30 cellular contexts compared by ENCODE assay signal in genomic region chr6:168242111-168242510, GRCh38.
"Had no signal": no experiment of that assay in that cellular context is flagged by ENCODE, and none has a peak within 500 bp of the region (broad histone marks: within the 10 kb centered on the region; RNA-seq: fewer than 3 reads in every experiment).

No MANE protein-coding gene starts in this region.

- FAIRE-seq: endometrium, endothelial cell of umbilical vein, frontal cortex had no signal

- H3K27ac ChIP-seq: ascending aorta, breast epithelium, cardiac muscle cell, colonic mucosa, epithelial cell of prostate had no signal

- H3K27me3 Mint-ChIP-seq: activated CD4-positive, alpha-beta T cell treated with anti-CD3 and anti-CD28 coated beads, Interleukin-2, amount 10 ng/mL, durations not matched to agents 7 days and 5 days; activated naive CD4-positive, alpha-beta T cell treated with anti-CD3 and anti-CD28 coated beads, Interleukin-2, amount 10 ng/mL, durations not matched to agents 7 days and 5 days; activated naive CD8-positive, alpha-beta T cell treated with anti-CD3 and anti-CD28 coated beads, Interleukin-2, amount 10 ng/mL, durations not matched to agents 7 days and 5 days had no signal

- H3K27me3 ChIP-seq: ascending aorta, breast epithelium, cardiac muscle cell, colonic mucosa had no signal

- H3K4me3 Mint-ChIP-seq: activated CD4-positive, alpha-beta memory T cell treated with anti-CD3 and anti-CD28 coated beads, Interleukin-2, amount 10 ng/mL, durations not matched to agents 7 days and 5 days; activated CD4-positive, alpha-beta T cell treated with anti-CD3 and anti-CD28 coated beads, Interleukin-2, amount 10 ng/mL, durations not matched to agents 7 days and 5 days; activated naive CD4-positive, alpha-beta T cell treated with anti-CD3 and anti-CD28 coated beads, Interleukin-2, amount 10 ng/mL, durations not matched to agents 7 days and 5 days; activated naive CD8-positive, alpha-beta T cell treated with anti-CD3 and anti-CD28 coated beads, Interleukin-2, amount 10 ng/mL, durations not matched to agents 7 days and 5 days; activated T-cell treated with anti-CD3 and anti-CD28 coated beads, Interleukin-2, amount 50 U/mL, for 24 hours; activated T-cell treated with anti-CD3 and anti-CD28 coated beads, Interleukin-2, amount 50 U/mL, for 72 hours; brain had no signal

- H3K4me3 ChIP-seq: ascending aorta, breast epithelium, cardiac muscle cell, colonic mucosa had no signal

- ATAC-seq: activated naive CD4-positive, alpha-beta T cell treated with anti-CD3 and anti-CD28 coated beads, Interleukin-2, amount 50 U/mL, for 72 hours; activated T-cell treated with anti-CD3 and anti-CD28 coated beads, Interleukin-2, amount 50 U/mL, for 72 hours had no signal

- H3K4me1 ChIP-seq: ascending aorta, breast epithelium had no signal

- H3K9me3 Mint-ChIP-seq: activated CD4-positive, alpha-beta memory T cell treated with anti-CD3 and anti-CD28 coated beads, Interleukin-2, amount 10 ng/mL, durations not matched to agents 7 days and 5 days; activated CD4-positive, alpha-beta T cell treated with anti-CD3 and anti-CD28 coated beads, Interleukin-2, amount 10 ng/mL, durations not matched to agents 7 days and 5 days; activated naive CD4-positive, alpha-beta T cell treated with anti-CD3 and anti-CD28 coated beads, Interleukin-2, amount 10 ng/mL, durations not matched to agents 7 days and 5 days; activated naive CD4-positive, alpha-beta T cell treated with anti-CD3 and anti-CD28 coated beads, Interleukin-2, amount 50 U/mL, for 72 hours; activated naive CD8-positive, alpha-beta T cell treated with anti-CD3 and anti-CD28 coated beads, Interleukin-2, amount 10 ng/mL, durations not matched to agents 7 days and 5 days; activated T-cell treated with anti-CD3 and anti-CD28 coated beads, Interleukin-2, amount 50 U/mL, for 24 hours; activated T-cell treated with anti-CD3 and anti-CD28 coated beads, Interleukin-2, amount 50 U/mL, for 72 hours had no signal

- DNase-seq: activated CD4-positive, alpha-beta memory T cell treated with anti-CD3 and anti-CD28 coated beads, Interleukin-2, amount 10 ng/mL, durations not matched to agents 7 days and 5 days; activated CD4-positive, alpha-beta T cell treated with anti-CD3 and anti-CD28 coated beads for 1 hour; activated CD4-positive, alpha-beta T cell treated with anti-CD3 and anti-CD28 coated beads for 4 hours; activated CD4-positive, alpha-beta T cell treated with anti-CD3 and anti-CD28 coated beads, Interleukin-2, amount 10 ng/mL, durations not matched to agents 7 days and 5 days; activated CD4-positive, alpha-beta T cell treated with anti-CD3 and anti-CD28 coated beads, Interleukin-2, amount 50 U/mL, for 4 hours; activated CD4-positive, CD25-positive, alpha-beta regulatory T cell; activated CD8-positive, alpha-beta memory T cell treated with anti-CD3 and anti-CD28 coated beads, Interleukin-2, amount 50 U/mL, for 48 hours; activated gamma-delta T cell; activated naive CD4-positive, alpha-beta T cell; activated naive CD4-positive, alpha-beta T cell treated with anti-CD3 and anti-CD28 coated beads, Interleukin-2, amount 10 ng/mL, durations not matched to agents 7 days and 5 days; activated naive CD8-positive, alpha-beta T cell treated with anti-CD3 and anti-CD28 coated beads, Interleukin-2, amount 10 ng/mL, durations not matched to agents 7 days and 5 days; activated T-cell treated with anti-CD3 and anti-CD28 coated beads for 4 hours; activated T-cell treated with anti-CD3 and anti-CD28 coated beads, Interleukin-2, amount 50 U/mL, for 24 hours; activated T-cell treated with anti-CD3 and anti-CD28 coated beads, Interleukin-2, amount 50 U/mL, for 72 hours; central memory CD4-positive, alpha-beta T cell; cerebellar nuclear complex; colonic mucosa; effector CD8-positive, alpha-beta T cell; foreskin fibroblast; glutamatergic neuron; T-helper 2 cell had no signal

- H3K36me3 ChIP-seq: ascending aorta, breast epithelium, cardiac muscle cell, colonic mucosa had no signal

- H3K27ac Mint-ChIP-seq: activated CD4-positive, alpha-beta memory T cell treated with anti-CD3 and anti-CD28 coated beads, Interleukin-2, amount 10 ng/mL, durations not matched to agents 7 days and 5 days; activated CD4-positive, alpha-beta T cell treated with anti-CD3 and anti-CD28 coated beads, Interleukin-2, amount 10 ng/mL, durations not matched to agents 7 days and 5 days; activated naive CD4-positive, alpha-beta T cell treated with anti-CD3 and anti-CD28 coated beads, Interleukin-2, amount 10 ng/mL, durations not matched to agents 7 days and 5 days; activated naive CD4-positive, alpha-beta T cell treated with anti-CD3 and anti-CD28 coated beads, Interleukin-2, amount 50 U/mL, for 72 hours; activated naive CD8-positive, alpha-beta T cell treated with anti-CD3 and anti-CD28 coated beads, Interleukin-2, amount 10 ng/mL, durations not matched to agents 7 days and 5 days; activated T-cell treated with anti-CD3 and anti-CD28 coated beads, Interleukin-2, amount 50 U/mL, for 24 hours; activated T-cell treated with anti-CD3 and anti-CD28 coated beads, Interleukin-2, amount 50 U/mL, for 72 hours had no signal

- H3K36me3 Mint-ChIP-seq: activated naive CD4-positive, alpha-beta T cell treated with anti-CD3 and anti-CD28 coated beads, Interleukin-2, amount 10 ng/mL, durations not matched to agents 7 days and 5 days; activated naive CD4-positive, alpha-beta T cell treated with anti-CD3 and anti-CD28 coated beads, Interleukin-2, amount 50 U/mL, for 72 hours; activated naive CD8-positive, alpha-beta T cell treated with anti-CD3 and anti-CD28 coated beads, Interleukin-2, amount 10 ng/mL, durations not matched to agents 7 days and 5 days; brain had no signal

- H3K4me1 Mint-ChIP-seq: activated naive CD8-positive, alpha-beta T cell treated with anti-CD3 and anti-CD28 coated beads, Interleukin-2, amount 10 ng/mL, durations not matched to agents 7 days and 5 days had no signal

- H3K9me3 ChIP-seq: ascending aorta, breast epithelium, colonic mucosa had no signal
